Comparison of ENCODE assay signal across 9 cellular contexts in the genomic region with DNA sequence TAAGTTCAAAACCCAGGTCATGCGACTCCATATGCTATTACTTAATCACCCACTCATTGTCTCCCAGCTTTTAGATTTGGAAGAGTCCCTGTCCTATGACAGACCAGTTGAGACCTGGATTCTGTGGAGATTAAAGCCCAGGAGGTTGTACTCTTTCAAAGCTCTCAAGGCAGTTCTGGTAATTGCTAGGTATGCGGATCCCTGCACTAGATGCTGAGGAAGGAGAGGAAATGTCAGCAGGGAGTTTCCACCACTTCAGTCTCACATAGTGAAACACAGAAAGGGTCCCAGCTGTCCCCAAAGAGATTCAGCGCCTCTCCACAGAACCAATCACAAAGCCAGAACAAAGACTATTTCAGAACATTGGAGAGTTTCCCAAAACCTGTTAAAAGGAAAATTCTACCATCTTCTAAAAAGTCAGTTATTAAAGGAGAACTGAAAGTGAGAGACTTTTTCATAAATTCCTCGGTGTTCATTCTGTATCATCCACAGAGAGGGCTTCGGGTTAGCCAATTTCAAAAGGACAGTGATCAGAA. TPM values are rescaled to one million over a fixed set of nuclear protein-coding genes. Genes with fewer than 3 reads are reported as not detected.
DNase-seq lines count a peak whose midpoint lies in the region; ATAC-seq lines count a peak whose summit lies in the region.
"Had no signal": no experiment of that assay in that cellular context is flagged by ENCODE, and none has a peak within 500 bp of the region (broad histone marks: within the 10 kb centered on the region; RNA-seq: fewer than 3 reads in every experiment).

No MANE protein-coding gene starts in this region.

- H3K4me1 Mint-ChIP-seq in effector memory CD8-positive, alpha-beta T cell (ENCODE audit: low read depth in 2 of 2), result peaks cover 54 to 60% of the 10 kb centered on the region in 2 donors
- H3K4me1 Mint-ChIP-seq: brain had no signal

- H3K79me2 ChIP-seq in GM23248 (ENCODE audit: insufficient read depth), result peaks cover 64% of the 10 kb centered on the region

- H2AFZ ChIP-seq in GM23248, result no peak overlapping the region

- H3K36me3 Mint-ChIP-seq in effector memory CD8-positive, alpha-beta T cell (ENCODE audit: insufficient read depth), result peaks cover 31% of the 10 kb centered on the region

- peak overlapping the region; percentile 61 to 75 for H3K4me3 Mint-ChIP-seq in effector memory CD8-positive, alpha-beta T cell
- H3K4me3 Mint-ChIP-seq: brain had no signal

- H3K4me3 ChIP-seq in GM23248, result no peak overlapping the region

- peaks cover 11% of the 10 kb centered on the region; the same call in 1 of the 2 replicates for H3K36me3 ChIP-seq in GM23248 (ENCODE audit: low read depth)

- peak; percentile 53 for ATAC-seq in GM18498 (IDR thresholded peaks at IDR 0.05; ENCODE audit: unreplicated experiment)
- ATAC-seq in GM21390 (IDR thresholded peaks at IDR 0.05; ENCODE audit: unreplicated experiment), result peak; percentile 49
- peak; percentile 47 for ATAC-seq in HG03457 (IDR thresholded peaks at IDR 0.05; ENCODE audit: unreplicated experiment)
- ATAC-seq in effector memory CD8-positive, alpha-beta T cell (replicated peaks), result peak; percentile 50
- ATAC-seq in HG03025 (IDR thresholded peaks at IDR 0.05; ENCODE audit: low FRiP score, unreplicated experiment), result no peak

- H3K9me3 ChIP-seq in GM23248 (ENCODE audit: low read depth), result no peaks in the 10 kb centered on the region

- H3K9me3 Mint-ChIP-seq in effector memory CD8-positive, alpha-beta T cell, result peaks cover 0 to 2% of the 10 kb centered on the region in 2 donors

- peaks cover 19% of the 10 kb centered on the region for H3F3A ChIP-seq in GM23248 (ENCODE audit: insufficient read depth)

- no peak overlapping the region for H3K4me2 ChIP-seq in GM23248 (ENCODE audit: unreplicated experiment)

- no peaks in the 10 kb centered on the region for H3K27me3 Mint-ChIP-seq in effector memory CD8-positive, alpha-beta T cell
- H3K27me3 Mint-ChIP-seq: brain had no signal

- WGBS in GM23248 (ENCODE audit: low coverage in 1 of 2, low lambda C conversion rate in 2 of 2, missing lambda C conversion rate in 2 of 2), 2 experiments, result 96 to 98% methylated on average over 5 of the region's 5 CpGs

- no peak overlapping the region for H3K9ac ChIP-seq in GM23248

- peak in 1 of 3 experiments; percentile 12 for DNase-seq in effector memory CD8-positive, alpha-beta T cell
- DNase-seq in SW480 (ENCODE audit: low spot score), result no peak
- DNase-seq in dermis blood vessel endothelial cell, result no peak
- no peak for DNase-seq in GM23248

- H3K4me1 ChIP-seq in GM23248 (ENCODE audit: insufficient read depth), result peaks cover 21% of the 10 kb centered on the region

- H3K27ac Mint-ChIP-seq in effector memory CD8-positive, alpha-beta T cell, result peak overlapping the region; percentile 82 to 84

- no peaks in the 10 kb centered on the region for H4K20me1 ChIP-seq in GM23248 (ENCODE audit: insufficient read depth)

- H3K9me2 ChIP-seq in GM23248 (ENCODE audit: insufficient read depth), result no peaks in the 10 kb centered on the region

- in situ Hi-C loops in GM23248 (cut with MboI), result no loop called here

- H3K27ac ChIP-seq in GM23248, result no peak overlapping the region

- no peaks in the 10 kb centered on the region for H3K27me3 ChIP-seq in GM23248 (replicated peaks; ENCODE audit: insufficient read depth)

RNA-seq across cellular contexts. Expression of gene IRF2, which starts 53.4 kb away (rescaled TPM):
- total RNA-seq in dermis blood vessel endothelial cell, result 27.4 and 31.8 TPM in 2 replicates
- 14.2 and 15.4 TPM in 2 replicates for total RNA-seq in GM23248 (2014; rRNA removed; shearing (Covaris generic))
- 12.7 and 12.8 TPM in 2 replicates for polyA plus RNA-seq in GM23248 (2016; fragmentation: Nextera tagmentation; extraction: Ambion mirVana)
